Comparison of ENCODE assay signal across 1 cellular context in the genomic region with DNA sequence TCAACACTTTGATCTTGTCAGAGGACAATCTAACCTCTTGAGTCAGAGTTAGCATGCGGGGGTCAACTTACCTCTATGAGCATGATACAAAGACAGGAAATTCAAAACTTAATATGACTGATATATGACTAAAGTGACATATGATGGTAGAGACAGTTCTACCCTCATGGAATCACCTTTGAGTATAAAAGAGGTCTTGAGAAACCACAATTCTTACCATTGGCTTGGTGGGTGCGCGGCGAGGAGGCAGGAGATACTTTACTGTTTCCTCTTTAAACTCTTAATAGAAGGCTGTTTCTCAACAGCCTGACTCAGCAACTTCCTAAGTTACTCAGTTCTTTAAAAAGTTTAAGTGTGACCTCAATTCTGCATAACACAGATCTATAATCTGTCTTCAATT.
TF ChIP-seq lines count a peak whose summit lies in the region.

No MANE protein-coding gene starts in this region.

TF ChIP-seq in WTC11, 78 proteins besides CTCF, POLR2A, EP300 and RAD21 (continued from another document):
- TF ChIP-seq, protein P1, sequence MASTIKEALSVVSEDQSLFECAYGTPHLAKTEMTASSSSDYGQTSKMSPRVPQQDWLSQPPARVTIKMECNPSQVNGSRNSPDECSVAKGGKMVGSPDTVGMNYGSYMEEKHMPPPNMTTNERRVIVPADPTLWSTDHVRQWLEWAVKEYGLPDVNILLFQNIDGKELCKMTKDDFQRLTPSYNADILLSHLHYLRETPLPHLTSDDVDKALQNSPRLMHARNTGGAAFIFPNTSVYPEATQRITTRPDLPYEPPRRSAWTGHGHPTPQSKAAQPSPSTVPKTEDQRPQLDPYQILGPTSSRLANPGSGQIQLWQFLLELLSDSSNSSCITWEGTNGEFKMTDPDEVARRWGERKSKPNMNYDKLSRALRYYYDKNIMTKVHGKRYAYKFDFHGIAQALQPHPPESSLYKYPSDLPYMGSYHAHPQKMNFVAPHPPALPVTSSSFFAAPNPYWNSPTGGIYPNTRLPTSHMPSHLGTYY (CRISPR knock-in tag; IDR thresholded peaks at IDR 0.05), result no peak
